In the genomic region with DNA sequence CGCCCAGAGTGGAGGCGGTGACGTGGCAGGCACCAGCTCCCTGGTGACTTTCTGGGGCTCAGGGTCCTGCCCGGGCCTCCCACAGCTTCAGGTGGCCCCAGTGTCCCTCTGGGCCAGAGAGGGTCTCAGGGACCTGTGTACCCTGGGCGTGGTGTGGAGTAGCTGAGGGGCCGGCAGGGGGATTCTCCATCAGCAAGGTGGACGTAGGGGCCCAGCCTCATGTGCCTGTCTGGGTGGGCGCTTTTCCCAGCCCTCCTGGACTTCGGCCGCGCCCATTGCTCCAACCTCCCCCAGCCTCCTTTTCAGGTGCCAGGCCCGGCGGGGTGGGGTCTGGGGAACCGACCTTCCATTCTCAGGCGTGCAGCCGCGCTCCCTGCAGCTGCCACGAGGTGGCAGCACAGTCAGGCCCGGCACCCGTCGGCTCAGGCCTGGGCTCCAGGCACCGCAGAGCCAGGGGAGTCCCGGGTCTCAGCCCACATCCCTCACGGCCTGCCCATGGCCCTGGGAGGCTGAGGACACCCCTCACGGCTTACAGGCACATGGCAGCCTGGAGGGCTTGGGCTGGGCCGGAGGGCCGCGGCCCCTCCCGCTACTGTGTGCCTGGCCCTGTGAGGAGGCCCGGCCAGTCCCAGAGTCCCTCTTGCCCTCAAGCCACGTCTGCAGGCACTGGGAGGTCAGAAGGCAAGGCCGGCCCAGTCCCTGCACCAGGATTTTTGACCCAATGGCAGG, we compare ENCODE assay signal across 1 cellular context.
A peak's percentile ranks its signal among the peaks of the same experiment; 100 is the strongest.
TF ChIP-seq lines count a peak whose summit lies in the region.

No MANE protein-coding gene starts in this region.

TF ChIP-seq in HepG2, 621 proteins besides CTCF, POLR2A, EP300 and RAD21 (continued from another document and continues in another):
- TF ChIP-seq, protein P1, sequence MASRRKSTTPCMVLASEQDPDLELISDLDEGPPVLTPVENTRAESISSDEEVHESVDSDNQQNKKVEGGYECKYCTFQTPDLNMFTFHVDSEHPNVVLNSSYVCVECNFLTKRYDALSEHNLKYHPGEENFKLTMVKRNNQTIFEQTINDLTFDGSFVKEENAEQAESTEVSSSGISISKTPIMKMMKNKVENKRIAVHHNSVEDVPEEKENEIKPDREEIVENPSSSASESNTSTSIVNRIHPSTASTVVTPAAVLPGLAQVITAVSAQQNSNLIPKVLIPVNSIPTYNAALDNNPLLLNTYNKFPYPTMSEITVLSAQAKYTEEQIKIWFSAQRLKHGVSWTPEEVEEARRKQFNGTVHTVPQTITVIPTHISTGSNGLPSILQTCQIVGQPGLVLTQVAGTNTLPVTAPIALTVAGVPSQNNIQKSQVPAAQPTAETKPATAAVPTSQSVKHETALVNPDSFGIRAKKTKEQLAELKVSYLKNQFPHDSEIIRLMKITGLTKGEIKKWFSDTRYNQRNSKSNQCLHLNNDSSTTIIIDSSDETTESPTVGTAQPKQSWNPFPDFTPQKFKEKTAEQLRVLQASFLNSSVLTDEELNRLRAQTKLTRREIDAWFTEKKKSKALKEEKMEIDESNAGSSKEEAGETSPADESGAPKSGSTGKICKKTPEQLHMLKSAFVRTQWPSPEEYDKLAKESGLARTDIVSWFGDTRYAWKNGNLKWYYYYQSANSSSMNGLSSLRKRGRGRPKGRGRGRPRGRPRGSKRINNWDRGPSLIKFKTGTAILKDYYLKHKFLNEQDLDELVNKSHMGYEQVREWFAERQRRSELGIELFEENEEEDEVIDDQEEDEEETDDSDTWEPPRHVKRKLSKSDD (CRISPR knock-in tag; IDR thresholded peaks at IDR 0.05; ENCODE audit: low read depth), result no peak
- TF ChIP-seq SRY (CRISPR knock-in tag; IDR thresholded peaks at IDR 0.05) (no peak), SOX13 (IDR thresholded peaks at IDR 0.05) (no peak), SOX13 (CRISPR knock-in tag; conservative IDR thresholded peaks at IDR 0.05 in 1 of 2, IDR thresholded peaks at IDR 0.05 in 1 of 2) (no peak), BRD4 (CRISPR knock-in tag; IDR thresholded peaks at IDR 0.05) (no peak), RERE (CRISPR knock-in tag; IDR thresholded peaks at IDR 0.05; ENCODE audit: low read depth) (no peak), SNAI1 (CRISPR knock-in tag; IDR thresholded peaks at IDR 0.05; ENCODE audit: borderline replicate concordance) (no peak), SOX6 (IDR thresholded peaks at IDR 0.05) (no peak), SOX6 (CRISPR knock-in tag; IDR thresholded peaks at IDR 0.05) (no peak), KAT2B (IDR thresholded peaks at IDR 0.05; ENCODE audit: borderline replicate concordance, low read depth, low read length) (no peak), ZFY (CRISPR knock-in tag; IDR thresholded peaks at IDR 0.05) (0 out of 2 replicates have a peak, but pooled peaks have one; percentile 18), NFATC3 (CRISPR knock-in tag; IDR thresholded peaks at IDR 0.05) (no peak), GABPB1 (CRISPR knock-in tag; IDR thresholded peaks at IDR 0.05) (peak; percentile 50; the same call in 1 of the 2 replicates), MIER2 (CRISPR knock-in tag; IDR thresholded peaks at IDR 0.05) (no peak), FOXP1 (IDR thresholded peaks at IDR 0.05) (no peak), FOXP1 (CRISPR knock-in tag; IDR thresholded peaks at IDR 0.05) (no peak), NR3C1 (CRISPR knock-in tag; IDR thresholded peaks at IDR 0.05) (no peak), ZFP36 (IDR thresholded peaks at IDR 0.05; ENCODE audit: borderline replicate concordance, low read depth, low read length, partially characterized antibody) (no peak), BATF2 (CRISPR knock-in tag; IDR thresholded peaks at IDR 0.05) (no peak), ZMYM2 (CRISPR knock-in tag; IDR thresholded peaks at IDR 0.05) (no peak), SYNCRIP (IDR thresholded peaks at IDR 0.05; ENCODE audit: insufficient read depth, low read depth, low read length) (no peak), ZNF891 (CRISPR knock-in tag; IDR thresholded peaks at IDR 0.05) (0 out of 2 replicates have a peak, but pooled peaks have one; percentile 13), MYNN (CRISPR knock-in tag; IDR thresholded peaks at IDR 0.05; ENCODE audit: low read depth) (no peak), REPIN1 (CRISPR knock-in tag; IDR thresholded peaks at IDR 0.05; ENCODE audit: borderline replicate concordance, low read depth) (no peak), GATAD2A (CRISPR knock-in tag; IDR thresholded peaks at IDR 0.05) (no peak), ZBTB21 (CRISPR knock-in tag; IDR thresholded peaks at IDR 0.05) (no peak), FOSL2 (CRISPR knock-in tag; IDR thresholded peaks at IDR 0.05) (no peak), ZBTB38 (CRISPR knock-in tag; IDR thresholded peaks at IDR 0.05) (no peak), NFE2 (CRISPR knock-in tag; IDR thresholded peaks at IDR 0.05) (no peak), SCMH1 (CRISPR knock-in tag; IDR thresholded peaks at IDR 0.05; ENCODE audit: borderline replicate concordance) (no peak), HNF4G (IDR thresholded peaks at IDR 0.05; ENCODE audit: borderline replicate concordance, low read depth, low read length) (no peak), HNF4G (CRISPR knock-in tag; IDR thresholded peaks at IDR 0.05; ENCODE audit: borderline replicate concordance, low read depth) (no peak), LCORL (IDR thresholded peaks at IDR 0.05) (no peak), LCORL (CRISPR knock-in tag; IDR thresholded peaks at IDR 0.05) (no peak), ZNF792 (CRISPR knock-in tag; IDR thresholded peaks at IDR 0.05) (no peak), ZNF761 (CRISPR knock-in tag; conservative IDR thresholded peaks at IDR 0.05) (no peak), SIX1 (CRISPR knock-in tag; IDR thresholded peaks at IDR 0.05; ENCODE audit: borderline replicate concordance) (no peak), GPN1 (CRISPR knock-in tag; IDR thresholded peaks at IDR 0.05; ENCODE audit: borderline replicate concordance) (no peak), NFE2L2 (IDR thresholded peaks at IDR 0.05; ENCODE audit: low read length) (no peak), ZNF253 (CRISPR knock-in tag; IDR thresholded peaks at IDR 0.05; ENCODE audit: borderline replicate concordance) (no peak), ZNF780A (CRISPR knock-in tag; IDR thresholded peaks at IDR 0.05) (no peak)
- TF ChIP-seq, protein P2, sequence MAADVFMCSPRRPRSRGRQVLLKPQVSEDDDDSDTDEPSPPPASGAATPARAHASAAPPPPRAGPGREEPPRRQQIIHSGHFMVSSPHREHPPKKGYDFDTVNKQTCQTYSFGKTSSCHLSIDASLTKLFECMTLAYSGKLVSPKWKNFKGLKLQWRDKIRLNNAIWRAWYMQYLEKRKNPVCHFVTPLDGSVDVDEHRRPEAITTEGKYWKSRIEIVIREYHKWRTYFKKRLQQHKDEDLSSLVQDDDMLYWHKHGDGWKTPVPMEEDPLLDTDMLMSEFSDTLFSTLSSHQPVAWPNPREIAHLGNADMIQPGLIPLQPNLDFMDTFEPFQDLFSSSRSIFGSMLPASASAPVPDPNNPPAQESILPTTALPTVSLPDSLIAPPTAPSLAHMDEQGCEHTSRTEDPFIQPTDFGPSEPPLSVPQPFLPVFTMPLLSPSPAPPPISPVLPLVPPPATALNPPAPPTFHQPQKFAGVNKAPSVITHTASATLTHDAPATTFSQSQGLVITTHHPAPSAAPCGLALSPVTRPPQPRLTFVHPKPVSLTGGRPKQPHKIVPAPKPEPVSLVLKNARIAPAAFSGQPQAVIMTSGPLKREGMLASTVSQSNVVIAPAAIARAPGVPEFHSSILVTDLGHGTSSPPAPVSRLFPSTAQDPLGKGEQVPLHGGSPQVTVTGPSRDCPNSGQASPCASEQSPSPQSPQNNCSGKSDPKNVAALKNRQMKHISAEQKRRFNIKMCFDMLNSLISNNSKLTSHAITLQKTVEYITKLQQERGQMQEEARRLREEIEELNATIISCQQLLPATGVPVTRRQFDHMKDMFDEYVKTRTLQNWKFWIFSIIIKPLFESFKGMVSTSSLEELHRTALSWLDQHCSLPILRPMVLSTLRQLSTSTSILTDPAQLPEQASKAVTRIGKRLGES (CRISPR knock-in tag; IDR thresholded peaks at IDR 0.05; ENCODE audit: borderline replicate concordance), result no peak
- TF ChIP-seq, protein P3, sequence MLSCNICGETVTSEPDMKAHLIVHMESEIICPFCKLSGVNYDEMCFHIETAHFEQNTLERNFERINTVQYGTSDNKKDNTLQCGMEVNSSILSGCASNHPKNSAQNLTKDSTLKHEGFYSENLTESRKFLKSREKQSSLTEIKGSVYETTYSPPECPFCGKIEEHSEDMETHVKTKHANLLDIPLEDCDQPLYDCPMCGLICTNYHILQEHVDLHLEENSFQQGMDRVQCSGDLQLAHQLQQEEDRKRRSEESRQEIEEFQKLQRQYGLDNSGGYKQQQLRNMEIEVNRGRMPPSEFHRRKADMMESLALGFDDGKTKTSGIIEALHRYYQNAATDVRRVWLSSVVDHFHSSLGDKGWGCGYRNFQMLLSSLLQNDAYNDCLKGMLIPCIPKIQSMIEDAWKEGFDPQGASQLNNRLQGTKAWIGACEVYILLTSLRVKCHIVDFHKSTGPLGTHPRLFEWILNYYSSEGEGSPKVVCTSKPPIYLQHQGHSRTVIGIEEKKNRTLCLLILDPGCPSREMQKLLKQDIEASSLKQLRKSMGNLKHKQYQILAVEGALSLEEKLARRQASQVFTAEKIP (CRISPR knock-in tag; IDR thresholded peaks at IDR 0.05; ENCODE audit: borderline replicate concordance), result no peak
- TF ChIP-seq, protein P4, sequence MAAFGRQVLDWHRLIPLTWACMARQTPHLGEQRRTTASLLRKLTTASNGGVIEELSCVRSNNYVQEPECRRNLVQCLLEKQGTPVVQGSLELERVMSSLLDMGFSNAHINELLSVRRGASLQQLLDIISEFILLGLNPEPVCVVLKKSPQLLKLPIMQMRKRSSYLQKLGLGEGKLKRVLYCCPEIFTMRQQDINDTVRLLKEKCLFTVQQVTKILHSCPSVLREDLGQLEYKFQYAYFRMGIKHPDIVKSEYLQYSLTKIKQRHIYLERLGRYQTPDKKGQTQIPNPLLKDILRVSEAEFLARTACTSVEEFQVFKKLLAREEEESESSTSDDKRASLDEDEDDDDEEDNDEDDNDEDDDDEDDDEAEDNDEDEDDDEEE (CRISPR knock-in tag; IDR thresholded peaks at IDR 0.05), result no peak
- TF ChIP-seq, protein P5, sequence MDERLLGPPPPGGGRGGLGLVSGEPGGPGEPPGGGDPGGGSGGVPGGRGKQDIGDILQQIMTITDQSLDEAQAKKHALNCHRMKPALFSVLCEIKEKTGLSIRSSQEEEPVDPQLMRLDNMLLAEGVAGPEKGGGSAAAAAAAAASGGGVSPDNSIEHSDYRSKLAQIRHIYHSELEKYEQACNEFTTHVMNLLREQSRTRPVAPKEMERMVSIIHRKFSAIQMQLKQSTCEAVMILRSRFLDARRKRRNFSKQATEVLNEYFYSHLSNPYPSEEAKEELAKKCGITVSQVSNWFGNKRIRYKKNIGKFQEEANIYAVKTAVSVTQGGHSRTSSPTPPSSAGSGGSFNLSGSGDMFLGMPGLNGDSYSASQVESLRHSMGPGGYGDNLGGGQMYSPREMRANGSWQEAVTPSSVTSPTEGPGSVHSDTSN (CRISPR knock-in tag; IDR thresholded peaks at IDR 0.05), result no peak
